Comparison of ENCODE assay signal across 8 cellular contexts in genomic region chr3:120596116-120596852, GRCh38. TPM values are rescaled to one million over a fixed set of nuclear protein-coding genes. Genes with fewer than 3 reads are reported as not detected.
DNase-seq lines count a peak whose midpoint lies in the region; ATAC-seq and TF ChIP-seq lines count a peak whose summit lies in the region.

Gene NDUFB4 (plus strand): TSS chr3:120596336. CDS start chr3:120596360, 24 bp downstream.

- peaks cover 9% of the 10 kb centered on the region for H3K36me3 Mint-ChIP-seq in activated T-helper 2 cell treated with anti-CD3 and anti-CD28 coated beads, Interferon-gamma antibody, Interleukin-2, Interleukin-4, amounts not matched to agents 10 μg/mL and 5 μg/mL and 100 μg/mL, durations not matched to agents 14 hours and 24 hours and 36 hours (ENCODE audit: low read depth)
- peaks cover 0 to 18% (median 2%) of the 10 kb centered on the region in 5 donors for H3K36me3 Mint-ChIP-seq in naive thymus-derived CD4-positive, alpha-beta T cell
- H3K36me3 Mint-ChIP-seq in stimulated activated naive B cell treated with anti-CD40 and anti-IgM and Interleukin-4, amounts not matched to agents 10 μg/mL and 1 μg/mL and 100 μg/mL, for 72 hours: peaks cover 4 to 6% of the 10 kb centered on the region in 2 donors

- H3K4me3 ChIP-seq in RWPE2 (ENCODE audit: severe bottlenecking) (peak within 1 kb of the TSS; percentile 52), fibroblast of lung (replicated peaks in 1 of 4; ENCODE audit: control extremely low read depth in 1 of 4, insufficient read depth in 1 of 4, low read depth in 3 of 4, low read length in 4 of 4) (peak within 1 kb of the TSS; percentile 94 to 100 (median 98))
- peak within 1 kb of the TSS; percentile 99 for H3K4me3 ChIP-seq in naive thymus-derived CD4-positive, alpha-beta T cell (ENCODE audit: low read length)

- H3K36me3 ChIP-seq in RWPE2 (ENCODE audit: low read depth): peaks cover 44% of the 10 kb centered on the region
- peaks cover 3% of the 10 kb centered on the region for H3K36me3 ChIP-seq in fibroblast of lung (ENCODE audit: control insufficient read depth, insufficient read depth, low read length)
- peaks cover 0 to 14% (median 0%) of the 10 kb centered on the region in 3 experiments for H3K36me3 ChIP-seq in naive thymus-derived CD4-positive, alpha-beta T cell (ENCODE audit: control insufficient read depth in 2 of 3, insufficient read depth in 3 of 3, low read length in 3 of 3)

- peak; percentile 93 for ATAC-seq in RWPE2 (ENCODE audit: low read depth)
- ATAC-seq in naive thymus-derived CD4-positive, alpha-beta T cell: peak; percentile 97
- peak; percentile 96 to 98 for ATAC-seq in stimulated activated naive B cell treated with anti-CD40 and anti-IgM and Interleukin-4, amounts not matched to agents 10 μg/mL and 1 μg/mL and 100 μg/mL, for 72 hours (replicated peaks)

- DNase-seq in EH (ENCODE audit: low read depth) (peak; percentile 100), H4 (ENCODE audit: low spot score) (peak; percentile 100), LoVo (ENCODE audit: low spot score) (peak; percentile 100), RWPE2 (ENCODE audit: low spot score) (peak; percentile 97), fibroblast of lung (ENCODE audit: low read depth in 2 of 2) (peak; percentile 96 to 99)
- DNase-seq in activated T-helper 2 cell treated with anti-CD3 and anti-CD28 coated beads, Interferon-gamma antibody, Interleukin-2, Interleukin-4, amounts not matched to agents 10 μg/mL and 5 μg/mL and 100 μg/mL, durations not matched to agents 14 hours and 24 hours and 36 hours (ENCODE audit: low spot score): peak; percentile 95
- DNase-seq in naive thymus-derived CD4-positive, alpha-beta T cell: peak; percentile 84 to 97 (median 93)
- peak; percentile 96 for DNase-seq in stimulated activated naive B cell treated with anti-CD40 and anti-IgM and Interleukin-4, amounts not matched to agents 10 μg/mL and 1 μg/mL and 100 μg/mL, for 72 hours

- peaks cover 9% of the 10 kb centered on the region for H3K27me3 Mint-ChIP-seq in activated T-helper 2 cell treated with anti-CD3 and anti-CD28 coated beads, Interferon-gamma antibody, Interleukin-2, Interleukin-4, amounts not matched to agents 10 μg/mL and 5 μg/mL and 100 μg/mL, durations not matched to agents 14 hours and 24 hours and 36 hours (ENCODE audit: low read depth)
- peaks cover 0 to 20% (median 0%) of the 10 kb centered on the region in 5 donors for H3K27me3 Mint-ChIP-seq in naive thymus-derived CD4-positive, alpha-beta T cell
- no peaks in the 10 kb centered on the region for H3K27me3 Mint-ChIP-seq in stimulated activated naive B cell treated with anti-CD40 and anti-IgM and Interleukin-4, amounts not matched to agents 10 μg/mL and 1 μg/mL and 100 μg/mL, for 72 hours

- TF ChIP-seq CTCF in RWPE2 (IDR thresholded peaks at IDR 0.05; ENCODE audit: poor library complexity, severe bottlenecking) (no peak), fibroblast of lung (conservative IDR thresholded peaks at IDR 0.05 in 1 of 2, IDR thresholded peaks at IDR 0.05 in 1 of 2; ENCODE audit: low read depth in 1 of 2, low read length in 2 of 2) (no peak)

- H3K79me2 ChIP-seq in fibroblast of lung (ENCODE audit: control insufficient read depth, insufficient read depth, low read length): peaks cover 16% of the 10 kb centered on the region

- no peaks in the 10 kb centered on the region for H4K20me1 ChIP-seq in fibroblast of lung (ENCODE audit: control insufficient read depth, extremely low read depth, insufficient read depth, low read length)

- H3K4me2 ChIP-seq in fibroblast of lung (ENCODE audit: extremely low read depth, insufficient read depth, low read length): peak within 1 kb of the TSS; percentile 79

- peak within 1 kb of the TSS; percentile 89 for H3K4me3 Mint-ChIP-seq in activated T-helper 2 cell treated with anti-CD3 and anti-CD28 coated beads, Interferon-gamma antibody, Interleukin-2, Interleukin-4, amounts not matched to agents 10 μg/mL and 5 μg/mL and 100 μg/mL, durations not matched to agents 14 hours and 24 hours and 36 hours (ENCODE audit: low read depth)
- H3K4me3 Mint-ChIP-seq in naive thymus-derived CD4-positive, alpha-beta T cell: peak within 1 kb of the TSS in 8 of 10 donors; percentile 85 to 99 (median 96)
- peak within 1 kb of the TSS; percentile 84 to 89 for H3K4me3 Mint-ChIP-seq in stimulated activated naive B cell treated with anti-CD40 and anti-IgM and Interleukin-4, amounts not matched to agents 10 μg/mL and 1 μg/mL and 100 μg/mL, for 72 hours

- CTCF ChIA-PET in naive thymus-derived CD4-positive, alpha-beta T cell (lab: Charles Lee): interaction anchor here (0.5 to 2.4 kb wide), 12 partner anchors 8 to 1453 kb away, joined by 3 to 10 read pairs (median 4); no protein-coding TSS in a partner anchor

- intact Hi-C loops in activated T-helper 2 cell treated with anti-CD3 and anti-CD28 coated beads, Interferon-gamma antibody, Interleukin-2, Interleukin-4, amounts not matched to agents 10 μg/mL and 5 μg/mL and 100 μg/mL, durations not matched to agents 14 hours and 24 hours and 36 hours (cut with micrococcal nuclease): loop anchor here (1.0 to 10.0 kb wide), 5 partner anchors 37 to 501 kb away; partner anchors contain the start of genes GSK3B, GTF2E1 and RABL3
- intact Hi-C loops in naive thymus-derived CD4-positive, alpha-beta T cell (cut with micrococcal nuclease): loop anchor here (1.0 to 10.0 kb wide), 16 partner anchors 35 to 1786 kb away; partner anchors contain the start of genes GTF2E1 (in 2 of the 2), LRRC58 (in 2 of the 2), RABL3 (in 2 of the 2) and B4GALT4 (in 1 of the 2)

- peak within 1 kb of the TSS; percentile 97 for H2AFZ ChIP-seq in fibroblast of lung (ENCODE audit: low read length)

- H3K4me1 ChIP-seq in RWPE2 (ENCODE audit: insufficient read depth, poor library complexity, severe bottlenecking): peaks cover 10% of the 10 kb centered on the region
- peaks cover 7% of the 10 kb centered on the region for H3K4me1 ChIP-seq in fibroblast of lung (ENCODE audit: control insufficient read depth, extremely low read depth, insufficient read depth, low read length)
- H3K4me1 ChIP-seq in naive thymus-derived CD4-positive, alpha-beta T cell (ENCODE audit: control insufficient read depth in 2 of 2, insufficient read depth in 2 of 2, low read length in 2 of 2): peaks cover 25 to 27% of the 10 kb centered on the region in 2 donors

- H3K27me3 ChIP-seq in RWPE2 (ENCODE audit: insufficient read depth, poor library complexity, severe bottlenecking): no peaks in the 10 kb centered on the region
- no peaks in the 10 kb centered on the region for H3K27me3 ChIP-seq in fibroblast of lung (ENCODE audit: control insufficient read depth, insufficient read depth, low read length)
- H3K27me3 ChIP-seq in naive thymus-derived CD4-positive, alpha-beta T cell (ENCODE audit: control insufficient read depth in 2 of 2, insufficient read depth in 2 of 2, low read length in 2 of 2): no peaks in the 10 kb centered on the region

- peaks cover 9% of the 10 kb centered on the region for H3K4me1 Mint-ChIP-seq in activated T-helper 2 cell treated with anti-CD3 and anti-CD28 coated beads, Interferon-gamma antibody, Interleukin-2, Interleukin-4, amounts not matched to agents 10 μg/mL and 5 μg/mL and 100 μg/mL, durations not matched to agents 14 hours and 24 hours and 36 hours (ENCODE audit: low read depth)
- H3K4me1 Mint-ChIP-seq in naive thymus-derived CD4-positive, alpha-beta T cell: peaks cover 0 to 20% (median 11%) of the 10 kb centered on the region in 7 donors
- H3K4me1 Mint-ChIP-seq in stimulated activated naive B cell treated with anti-CD40 and anti-IgM and Interleukin-4, amounts not matched to agents 10 μg/mL and 1 μg/mL and 100 μg/mL, for 72 hours: peaks cover 6 to 7% of the 10 kb centered on the region in 2 donors

- H3K9ac ChIP-seq in fibroblast of lung (ENCODE audit: insufficient read depth, low read length): peak within 1 kb of the TSS; percentile 84

- POLR2A ChIA-PET in naive thymus-derived CD4-positive, alpha-beta T cell (lab: Charles Lee): interaction anchor here (0.6 to 3.8 kb wide), 18 partner anchors 9 to 1133 kb away, joined by 3 to 45 read pairs (median 4); partner anchors contain the start of genes GTF2E1, LRRC58, RABL3 and TMEM39A

- no peaks in the 10 kb centered on the region for H3K9me3 ChIP-seq in RWPE2 (ENCODE audit: severe bottlenecking)
- H3K9me3 ChIP-seq in fibroblast of lung (ENCODE audit: control insufficient read depth, insufficient read depth, low read depth, low read length): no peaks in the 10 kb centered on the region
- no peaks in the 10 kb centered on the region for H3K9me3 ChIP-seq in naive thymus-derived CD4-positive, alpha-beta T cell (ENCODE audit: control insufficient read depth in 2 of 3, low read length in 3 of 3)

- H3K27ac ChIP-seq in RWPE2 (ENCODE audit: poor library complexity, severe bottlenecking): peak within 1 kb of the TSS; percentile 44
- H3K27ac ChIP-seq in fibroblast of lung (ENCODE audit: insufficient read depth, low read length): peak within 1 kb of the TSS; percentile 98
- H3K27ac ChIP-seq in naive thymus-derived CD4-positive, alpha-beta T cell (ENCODE audit: low read depth, low read length): peak within 1 kb of the TSS; percentile 92

- no peaks in the 10 kb centered on the region for H3K9me3 Mint-ChIP-seq in activated T-helper 2 cell treated with anti-CD3 and anti-CD28 coated beads, Interferon-gamma antibody, Interleukin-2, Interleukin-4, amounts not matched to agents 10 μg/mL and 5 μg/mL and 100 μg/mL, durations not matched to agents 14 hours and 24 hours and 36 hours
- peaks cover 0 to 2% (median 0%) of the 10 kb centered on the region in 11 donors for H3K9me3 Mint-ChIP-seq in naive thymus-derived CD4-positive, alpha-beta T cell
- no peaks in the 10 kb centered on the region for H3K9me3 Mint-ChIP-seq in stimulated activated naive B cell treated with anti-CD40 and anti-IgM and Interleukin-4, amounts not matched to agents 10 μg/mL and 1 μg/mL and 100 μg/mL, for 72 hours

- peak within 1 kb of the TSS; percentile 93 for H3K27ac Mint-ChIP-seq in activated T-helper 2 cell treated with anti-CD3 and anti-CD28 coated beads, Interferon-gamma antibody, Interleukin-2, Interleukin-4, amounts not matched to agents 10 μg/mL and 5 μg/mL and 100 μg/mL, durations not matched to agents 14 hours and 24 hours and 36 hours
- peak within 1 kb of the TSS in 5 of 9 donors; percentile 94 to 99 (median 98) for H3K27ac Mint-ChIP-seq in naive thymus-derived CD4-positive, alpha-beta T cell
- peak within 1 kb of the TSS; percentile 94 for H3K27ac Mint-ChIP-seq in stimulated activated naive B cell treated with anti-CD40 and anti-IgM and Interleukin-4, amounts not matched to agents 10 μg/mL and 1 μg/mL and 100 μg/mL, for 72 hours

RNA-seq across cellular contexts. Expression of gene NDUFB4, which starts in this region (rescaled TPM):
- total RNA-seq in H4 (2014; rRNA removed; shearing (Covaris generic)): 417 and 463 TPM in 2 replicates
- 142 and 154 TPM in 2 replicates for total RNA-seq in activated T-helper 2 cell treated with anti-CD3 and anti-CD28 coated beads, Interferon-gamma antibody, Interleukin-2, Interleukin-4, amounts not matched to agents 10 μg/mL and 5 μg/mL and 100 μg/mL, durations not matched to agents 14 hours and 24 hours and 36 hours
- 24.9 and 26.9 TPM in 2 replicates for total RNA-seq in fibroblast of lung
- polyA plus RNA-seq in fibroblast of lung: 178 and 185 TPM in 2 replicates
- 194 and 205 TPM in 2 replicates for polyA plus RNA-seq in fibroblast of lung (2012)
- 42.5 and 52.1 TPM in 2 replicates for polyA minus RNA-seq in fibroblast of lung (ENCODE audit: low replicate concordance)
- total RNA-seq in naive thymus-derived CD4-positive, alpha-beta T cell: 100 to 1,000 TPM in 1 of 5 experiments, 10 to 100 TPM in 4; 63.4 to 126 (median 76.2) TPM
- 100 to 1,000 TPM; 155 to 277 TPM for polyA plus RNA-seq in naive thymus-derived CD4-positive, alpha-beta T cell

Comparison
In these comparisons a context has a peak if more than half of its experiments do, and no peak if none do; other contexts are left out.
1. Peak in every context shown above with its lines: DNase-seq, ATAC-seq, H3K4me3 ChIP-seq and H3K27ac ChIP-seq.
2. H3K27ac ChIP-seq: peak in every context shown above with its lines; median percentile 98 in fibroblast of lung; 92 in naive thymus-derived CD4-positive, alpha-beta T cell; 44 in RWPE2.